In genomic region chr10:48821692-48822091, GRCh38 we compare ENCODE assay signal across 24 cellular contexts.
"Had no signal": no experiment of that assay in that cellular context is flagged by ENCODE, and none has a peak within 500 bp of the region (broad histone marks: within the 10 kb centered on the region; RNA-seq: fewer than 3 reads in every experiment).

No MANE protein-coding gene starts in this region.

- H3K36me3 ChIP-seq: left ventricle myocardium inferior, ovary, prostate gland, upper lobe of right lung had no signal

- H3K27me3 ChIP-seq: ovary, upper lobe of right lung had no signal

- DNase-seq: activated CD4-positive, alpha-beta T cell treated with anti-CD3 and anti-CD28 coated beads, Interleukin-2, amount 50 U/mL, for 48 hours; activated naive CD4-positive, alpha-beta T cell treated with Interleukin-2 at 50 U/mL for 16 hours; activated naive CD8-positive, alpha-beta T cell treated with anti-CD3 and anti-CD28 coated beads for 36 hours; activated T-cell treated with anti-CD3 and anti-CD28 coated beads, Interleukin-2, amount 50 U/mL, for 48 hours; dorsolateral prefrontal cortex; effector memory CD8-positive, alpha-beta T cell; foreskin melanocyte; glutamatergic neuron; hippocampal formation; kidney glomerular epithelial cell; left ventricle myocardium inferior; midbrain; natural killer cell; ovary; right cardiac atrium; stimulated activated CD4-positive, alpha-beta T cell treated with anti-CD3 and anti-CD28 coated beads, Interleukin-4, amount 100 ng/mL, for 24 hours; stimulated activated naive CD8-positive, alpha-beta T cell treated with anti-CD3 and anti-CD28 coated beads, Interleukin-15, Interleukin-2, amounts not matched to agents 100 U/mL and 50 U/mL, for 24 hours; T-helper 1 cell; upper lobe of right lung had no signal

- H3K4me3 ChIP-seq: dorsolateral prefrontal cortex, left ventricle myocardium inferior, ovary, prostate gland, upper lobe of right lung had no signal

- ATAC-seq: effector memory CD8-positive, alpha-beta T cell; right cardiac atrium had no signal

- H3K27ac ChIP-seq: dorsolateral prefrontal cortex, left ventricle myocardium inferior, ovary, prostate gland, upper lobe of right lung had no signal

- H3K9me3 ChIP-seq: left ventricle myocardium inferior, ovary, prostate gland, upper lobe of right lung had no signal

- H3K4me1 ChIP-seq: left ventricle myocardium inferior, prostate gland, upper lobe of right lung had no signal

- FAIRE-seq: astrocyte, colon, endothelial cell of umbilical vein, TTC549 had no signal
